8 cellular contexts compared by ENCODE assay signal in the genomic region with DNA sequence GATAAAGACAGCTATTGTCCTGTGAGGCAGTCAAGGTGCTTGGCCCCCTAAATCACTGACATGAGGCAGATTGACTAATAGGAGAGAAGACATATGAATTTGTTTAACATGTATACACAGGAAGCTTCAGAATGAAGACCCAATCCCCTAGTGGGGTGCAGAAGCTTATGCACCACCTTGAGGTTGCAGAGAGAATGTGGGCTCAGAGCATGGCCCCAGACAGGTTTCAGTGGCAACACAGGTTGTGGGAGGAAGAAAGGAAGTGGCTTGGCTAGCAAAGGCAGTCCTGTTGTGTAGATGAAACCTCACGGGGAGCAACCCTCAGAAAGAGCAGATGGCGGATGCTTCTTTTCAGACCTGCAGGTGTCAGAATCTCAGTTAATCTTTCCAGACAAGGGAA. TPM values are rescaled to one million over a fixed set of nuclear protein-coding genes. Genes with fewer than 3 reads are reported as not detected.
DNase-seq lines count a peak whose midpoint lies in the region; ATAC-seq and TF ChIP-seq lines count a peak whose summit lies in the region.

No MANE protein-coding gene starts in this region.

- DNase-seq in cerebellum (ENCODE audit: low spot score) (peak; percentile 78), stomach (peak; percentile 29), HT-29 (ENCODE audit: low spot score) (no peak), DMS53 (lab: John Stamatoyannopoulos, UW) (no peak), left ventricle myocardium inferior (no peak)

- no peak for TF ChIP-seq CTCF in stomach (IDR thresholded peaks at IDR 0.05)
- TF ChIP-seq CTCF in left ventricle myocardium inferior (IDR thresholded peaks at IDR 0.05; ENCODE audit: borderline replicate concordance), result no peak

- H3K9me3 Mint-ChIP-seq in T-helper 1 cell treated with Interleukin-12 subunit alpha and Interleukin-12 subunit beta and Interleukin-4 antibody, amounts not matched to agents 30 μg/mL and 1 μg/mL, for 36 hours, result no peaks in the 10 kb centered on the region

- H3K4me1 Mint-ChIP-seq in T-helper 1 cell treated with Interleukin-12 subunit alpha and Interleukin-12 subunit beta and Interleukin-4 antibody, amounts not matched to agents 30 μg/mL and 1 μg/mL, for 36 hours (ENCODE audit: low read depth), result peaks cover 26% of the 10 kb centered on the region

- peak overlapping the region; percentile 29 for H3K27ac Mint-ChIP-seq in T-helper 1 cell treated with Interleukin-12 subunit alpha and Interleukin-12 subunit beta and Interleukin-4 antibody, amounts not matched to agents 30 μg/mL and 1 μg/mL, for 36 hours

- no peak overlapping the region for H3K4me3 Mint-ChIP-seq in T-helper 1 cell treated with Interleukin-12 subunit alpha and Interleukin-12 subunit beta and Interleukin-4 antibody, amounts not matched to agents 30 μg/mL and 1 μg/mL, for 36 hours

- H3K27me3 Mint-ChIP-seq in T-helper 1 cell treated with Interleukin-12 subunit alpha and Interleukin-12 subunit beta and Interleukin-4 antibody, amounts not matched to agents 30 μg/mL and 1 μg/mL, for 36 hours (ENCODE audit: low read depth), result peaks cover 57% of the 10 kb centered on the region

- no peak overlapping the region for H3K27ac ChIP-seq in stomach
- no peak overlapping the region for H3K27ac ChIP-seq in left ventricle myocardium inferior (replicated peaks)

- intact Hi-C loops in stomach (cut with DNase I; ENCODE audit: low total_unique reads) (no loop called here), left ventricle myocardium inferior (cut with micrococcal nuclease) (no loop called here)

- no peak for TF ChIP-seq EP300 in stomach (IDR thresholded peaks at IDR 0.05)

- TF ChIP-seq POLR2A in stomach (IDR thresholded peaks at IDR 0.05), result no peak

- no peaks in the 10 kb centered on the region for H3K36me3 Mint-ChIP-seq in T-helper 1 cell treated with Interleukin-12 subunit alpha and Interleukin-12 subunit beta and Interleukin-4 antibody, amounts not matched to agents 30 μg/mL and 1 μg/mL, for 36 hours (ENCODE audit: low read depth)

- H3K27me3 ChIP-seq in stomach (no peaks in the 10 kb centered on the region), left ventricle myocardium inferior (ENCODE audit: low read depth) (peaks cover 40% of the 10 kb centered on the region)

- H3K36me3 ChIP-seq in stomach, result no peaks in the 10 kb centered on the region
- H3K36me3 ChIP-seq in left ventricle myocardium inferior, result no peaks in the 10 kb centered on the region

- WGBS in stomach, 5 donors, result 53 to 69% (median 67%) methylated on average over 2 of the region's 2 CpGs

- peak; percentile 99 for ATAC-seq in GM18907 (IDR thresholded peaks at IDR 0.05; ENCODE audit: unreplicated experiment)
- peak; percentile 99 for ATAC-seq in HG02943 (IDR thresholded peaks at IDR 0.05; ENCODE audit: low read depth, unreplicated experiment)

- no peaks in the 10 kb centered on the region for H3K4me1 ChIP-seq in stomach
- H3K4me1 ChIP-seq in left ventricle myocardium inferior, result no peaks in the 10 kb centered on the region

- H3K4me3 ChIP-seq in stomach (no peak overlapping the region), left ventricle myocardium inferior (no peak overlapping the region)

- H3K9me3 ChIP-seq in stomach (no peaks in the 10 kb centered on the region), left ventricle myocardium inferior (replicated peaks) (no peaks in the 10 kb centered on the region)

RNA-seq across cellular contexts. Expression of a gene that starts 37.0 kb away (rescaled TPM):
- total RNA-seq in cerebellum (95.2 TPM), stomach (100 to 1,000 TPM in 1 of 5 donors, 10 to 100 TPM in 4; 20.0 to 103 (median 54.5) TPM), left ventricle myocardium inferior (138 TPM)
- 10 to 100 TPM; 17.4 to 24.8 (median 19.4) TPM for polyA plus RNA-seq in stomach
- total RNA-seq in HT-29 (2014; rRNA removed; shearing (Covaris generic)), result 140 and 163 TPM in 2 replicates

Comparison
In these comparisons a context has a peak if more than half of its experiments do, and no peak if none do; other contexts are left out.
1. DNase-seq: peak in cerebellum (single experiment) and stomach (single experiment); none in HT-29 (single experiment), DMS53 (single experiment) and left ventricle myocardium inferior (single experiment).